ENCODE assay signal across 1 cellular context in genomic region chr5:110590187-110590586, GRCh38.
TF ChIP-seq lines count a peak whose summit lies in the region.

No MANE protein-coding gene starts in this region.

TF ChIP-seq in H1, 55 proteins besides CTCF, POLR2A, EP300 and RAD21 (continued from another document):
- TF ChIP-seq CHD7 (IDR thresholded peaks at IDR 0.05; ENCODE audit: insufficient replicate concordance, low read length) (no peak), TBP (IDR thresholded peaks at IDR 0.05; ENCODE audit: low read depth, low read length) (no peak), CTBP2 (IDR thresholded peaks at IDR 0.05; ENCODE audit: borderline replicate concordance, insufficient read depth, insufficient read length, low read length) (no peak), JUN (IDR thresholded peaks at IDR 0.05; ENCODE audit: low read depth, low read length) (no peak), ATF2 (IDR thresholded peaks at IDR 0.05; ENCODE audit: low read length) (no peak), TCF12 (IDR thresholded peaks at IDR 0.05; ENCODE audit: low read depth, low read length) (no peak), FOSL1 (IDR thresholded peaks at IDR 0.05; ENCODE audit: insufficient read depth, low read depth, low read length) (no peak), SIX5 (IDR thresholded peaks at IDR 0.05; ENCODE audit: low read depth, low read length) (no peak), RXRA (IDR thresholded peaks at IDR 0.05; ENCODE audit: insufficient read depth, low read depth, low read length) (no peak), CBX8 (IDR thresholded peaks at IDR 0.05; ENCODE audit: borderline replicate concordance, low read depth, low read length) (no peak), USF2 (IDR thresholded peaks at IDR 0.05; ENCODE audit: low read length) (no peak)
